ENCODE assay signal across 8 cellular contexts in the genomic region with DNA sequence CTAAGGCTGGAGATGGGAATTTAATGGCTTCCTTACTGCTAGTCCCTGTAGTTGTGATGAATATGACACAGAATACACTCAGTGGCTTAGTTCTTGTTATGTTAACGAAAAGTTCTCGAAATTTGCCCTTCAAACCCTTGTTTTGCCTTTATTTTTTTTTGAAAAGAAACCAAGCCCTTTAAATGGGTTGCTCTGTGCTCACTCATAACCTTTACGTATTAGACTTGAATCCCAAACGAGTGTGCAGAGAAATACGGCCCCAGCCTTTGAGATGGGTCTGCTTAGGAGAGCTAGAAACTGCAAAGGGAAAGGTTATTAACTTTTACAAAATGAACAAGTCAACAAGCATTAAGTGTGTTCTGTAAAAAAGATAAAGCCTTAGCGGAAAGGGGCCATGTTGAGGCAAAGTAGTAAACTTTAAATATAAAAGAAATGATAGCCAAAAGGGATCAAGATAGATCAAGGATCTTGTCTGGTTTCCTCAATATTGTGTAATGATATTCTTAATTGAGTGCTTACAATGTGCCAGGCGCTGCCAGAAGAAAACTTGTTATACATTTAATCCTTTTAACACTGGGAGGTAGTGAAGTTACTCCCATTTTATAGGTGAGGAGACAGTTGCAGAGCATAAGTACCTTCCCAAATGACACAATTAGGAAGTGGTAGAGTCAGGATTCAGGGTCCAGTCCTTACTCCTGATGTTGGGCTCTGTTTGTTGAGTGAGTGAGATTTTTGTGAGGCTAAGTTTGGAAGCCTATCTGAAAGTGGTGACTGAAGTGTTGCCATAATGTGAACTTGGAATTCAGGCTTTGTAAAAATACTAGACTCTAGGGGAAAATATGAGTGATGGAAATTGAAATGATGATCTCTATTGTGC. TPM values are rescaled to one million over a fixed set of nuclear protein-coding genes. Genes with fewer than 3 reads are reported as not detected.
DNase-seq lines count a peak whose midpoint lies in the region; ATAC-seq and TF ChIP-seq lines count a peak whose summit lies in the region.

No MANE protein-coding gene starts in this region.

- TF ChIP-seq CTCF in fibroblast of the aortic adventitia (IDR thresholded peaks at IDR 0.05; ENCODE audit: insufficient read depth, low read length) = no peak

- peak overlapping the region; percentile 98 for H3K4me3 Mint-ChIP-seq in activated T-cell treated with anti-CD3 and anti-CD28 coated beads, Interleukin-2, amount 50 U/mL, for 24 hours
- peak overlapping the region; percentile 98 for H3K4me3 Mint-ChIP-seq in T-helper 2 cell treated with Interferon-gamma antibody and Interleukin-4, amounts not matched to agents 5 μg/mL and 100 μg/mL, for 36 hours

- peak overlapping the region; percentile 99 for H3K27ac Mint-ChIP-seq in activated T-cell treated with anti-CD3 and anti-CD28 coated beads, Interleukin-2, amount 50 U/mL, for 24 hours
- H3K27ac Mint-ChIP-seq in T-helper 2 cell treated with Interferon-gamma antibody and Interleukin-4, amounts not matched to agents 5 μg/mL and 100 μg/mL, for 36 hours = peak overlapping the region; percentile 100

- no peaks in the 10 kb centered on the region for H3K27me3 Mint-ChIP-seq in activated T-cell treated with anti-CD3 and anti-CD28 coated beads, Interleukin-2, amount 50 U/mL, for 24 hours
- H3K27me3 Mint-ChIP-seq in T-helper 2 cell treated with Interferon-gamma antibody and Interleukin-4, amounts not matched to agents 5 μg/mL and 100 μg/mL, for 36 hours (ENCODE audit: low read depth) = no peaks in the 10 kb centered on the region

- DNase-seq in activated T-cell treated with anti-CD3 and anti-CD28 coated beads, Interleukin-2, amount 50 U/mL, for 24 hours = no peak
- DNase-seq in activated T-cell treated with anti-CD3 and anti-CD28 coated beads for 4 hours (no peak), fibroblast of the aortic adventitia (ENCODE audit: low read depth) (peak; percentile 39), retina (peak; percentile 44)
- DNase-seq in T-helper 2 cell treated with Interferon-gamma antibody and Interleukin-4, amounts not matched to agents 5 μg/mL and 100 μg/mL, for 36 hours (ENCODE audit: low spot score) = no peak
- no peak for DNase-seq in activated CD4-positive, alpha-beta T cell treated with anti-CD3 and anti-CD28 coated beads for 48 hours

- peak overlapping the region; percentile 98 for H3K4me3 ChIP-seq in fibroblast of the aortic adventitia (ENCODE audit: low read depth, low read length)

- peaks cover 46% of the 10 kb centered on the region for H3K4me1 Mint-ChIP-seq in activated T-cell treated with anti-CD3 and anti-CD28 coated beads, Interleukin-2, amount 50 U/mL, for 24 hours (ENCODE audit: low read depth)
- peaks cover 35% of the 10 kb centered on the region for H3K4me1 Mint-ChIP-seq in T-helper 2 cell treated with Interferon-gamma antibody and Interleukin-4, amounts not matched to agents 5 μg/mL and 100 μg/mL, for 36 hours (ENCODE audit: low read depth)

- H3K36me3 Mint-ChIP-seq in activated T-cell treated with anti-CD3 and anti-CD28 coated beads, Interleukin-2, amount 50 U/mL, for 24 hours (ENCODE audit: low read depth) = peaks cover 53% of the 10 kb centered on the region
- peaks cover 11% of the 10 kb centered on the region for H3K36me3 Mint-ChIP-seq in T-helper 2 cell treated with Interferon-gamma antibody and Interleukin-4, amounts not matched to agents 5 μg/mL and 100 μg/mL, for 36 hours (ENCODE audit: low read depth)

- ATAC-seq in GM21526 (IDR thresholded peaks at IDR 0.05; ENCODE audit: low FRiP score, unreplicated experiment) = no peak
- ATAC-seq in HG02588 (IDR thresholded peaks at IDR 0.05; ENCODE audit: unreplicated experiment) = no peak

- no peaks in the 10 kb centered on the region for H3K9me3 Mint-ChIP-seq in activated T-cell treated with anti-CD3 and anti-CD28 coated beads, Interleukin-2, amount 50 U/mL, for 24 hours
- no peaks in the 10 kb centered on the region for H3K9me3 Mint-ChIP-seq in T-helper 2 cell treated with Interferon-gamma antibody and Interleukin-4, amounts not matched to agents 5 μg/mL and 100 μg/mL, for 36 hours

RNA-seq across cellular contexts. Expression of a gene that starts 1.9 kb away (rescaled TPM):
- total RNA-seq in fibroblast of the aortic adventitia (ENCODE audit: low replicate concordance) = 104 and 185 TPM in 2 replicates

Comparison
In these comparisons a context has a peak if more than half of its experiments do, and no peak if none do; other contexts are left out.
1. DNase-seq: peak in fibroblast of the aortic adventitia (single experiment) and retina (single experiment); none in activated T-cell treated with anti-CD3 and anti-CD28 coated beads, Interleukin-2, amount 50 U/mL, for 24 hours (single experiment), activated T-cell treated with anti-CD3 and anti-CD28 coated beads for 4 hours (single experiment), T-helper 2 cell treated with Interferon-gamma antibody and Interleukin-4, amounts not matched to agents 5 μg/mL and 100 μg/mL, for 36 hours (single experiment) and activated CD4-positive, alpha-beta T cell treated with anti-CD3 and anti-CD28 coated beads for 48 hours (single experiment).